ENCODE assay signal across 1 cellular context in genomic region chr4:39860804-39861203, GRCh38.
TF ChIP-seq lines count a peak whose summit lies in the region.

No MANE protein-coding gene starts in this region.

TF ChIP-seq in HepG2, 621 proteins besides CTCF, POLR2A, EP300 and RAD21:
- TF ChIP-seq ZNF687 (CRISPR knock-in tag; IDR thresholded peaks at IDR 0.05) (no peak), MTA1 (CRISPR knock-in tag; IDR thresholded peaks at IDR 0.05; ENCODE audit: borderline replicate concordance) (no peak), SATB2 (CRISPR knock-in tag; IDR thresholded peaks at IDR 0.05) (no peak), MZF1 (CRISPR knock-in tag; IDR thresholded peaks at IDR 0.05; ENCODE audit: borderline replicate concordance) (no peak), ZNF788 (CRISPR knock-in tag; IDR thresholded peaks at IDR 0.05; ENCODE audit: borderline replicate concordance) (no peak), ZNF562 (CRISPR knock-in tag; IDR thresholded peaks at IDR 0.05; ENCODE audit: borderline replicate concordance) (no peak), MBD4 (IDR thresholded peaks at IDR 0.05; ENCODE audit: borderline replicate concordance, low read length) (no peak), ZNF510 (CRISPR knock-in tag; IDR thresholded peaks at IDR 0.05; ENCODE audit: low read depth) (no peak), SMC3 (IDR thresholded peaks at IDR 0.05; ENCODE audit: low read length) (no peak), ZBTB14 (CRISPR knock-in tag; IDR thresholded peaks at IDR 0.05) (no peak), ATM (IDR thresholded peaks at IDR 0.05; ENCODE audit: borderline replicate concordance) (no peak), SAP130 (CRISPR knock-in tag; IDR thresholded peaks at IDR 0.05; ENCODE audit: low read depth) (no peak), NRL (CRISPR knock-in tag; IDR thresholded peaks at IDR 0.05; ENCODE audit: borderline replicate concordance) (no peak), NFE2L2 (IDR thresholded peaks at IDR 0.05; ENCODE audit: low read length) (no peak), ZNF737 (CRISPR knock-in tag; IDR thresholded peaks at IDR 0.05; ENCODE audit: borderline replicate concordance) (no peak)
